ENCODE assay signal across 9 cellular contexts in genomic region chr12:123115409-123116111, GRCh38. TPM values are rescaled to one million over a fixed set of nuclear protein-coding genes. Genes with fewer than 3 reads are reported as not detected.
A peak's percentile ranks its signal among the peaks of the same experiment; 100 is the strongest.
DNase-seq lines count a peak whose midpoint lies in the region; ATAC-seq and TF ChIP-seq lines count a peak whose summit lies in the region.
"Had no signal": no experiment of that assay in that cellular context is flagged by ENCODE, and none has a peak within 500 bp of the region (broad histone marks: within the 10 kb centered on the region; RNA-seq: fewer than 3 reads in every experiment).

No MANE protein-coding gene starts in this region.

- H3K36me3 ChIP-seq in adipocyte (ENCODE audit: control insufficient read depth, insufficient read depth, low read length, severe bottlenecking) (no peaks in the 10 kb centered on the region), suprapubic skin (no peaks in the 10 kb centered on the region), MM.1S (replicated peaks; ENCODE audit: insufficient read depth, low read length) (no peaks in the 10 kb centered on the region)

- H3K4me3 ChIP-seq in adipocyte (ENCODE audit: low read length) (peak overlapping the region; percentile 36), suprapubic skin (no peak overlapping the region), MM.1S (ENCODE audit: low read length) (no peak overlapping the region)

- H3K9ac ChIP-seq in adipocyte (ENCODE audit: low read length) (peak overlapping the region; percentile 37), MM.1S (ENCODE audit: low read length) (no peak overlapping the region)

- peak overlapping the region; percentile 31 for H3K27ac ChIP-seq in suprapubic skin
- H3K27ac ChIP-seq in MM.1S (ENCODE audit: low read length) = no peak overlapping the region

- H4K20me1 ChIP-seq in MM.1S (ENCODE audit: insufficient read depth, low read length) = no peaks in the 10 kb centered on the region

- no peak overlapping the region for H3K4me2 ChIP-seq in MM.1S (ENCODE audit: low read depth, low read length)

- H2AFZ ChIP-seq in MM.1S (ENCODE audit: low read length) = no peak overlapping the region

- WGBS in suprapubic skin = 37% methylated on average over 8 of the region's 8 CpGs

- TF ChIP-seq EP300 in suprapubic skin (IDR thresholded peaks at IDR 0.05) = no peak

- H3K9me2 ChIP-seq in MM.1S (replicated peaks; ENCODE audit: insufficient read depth, low read length) = no peaks in the 10 kb centered on the region

- no peaks in the 10 kb centered on the region for H3K27me3 ChIP-seq in adipocyte (replicated peaks; ENCODE audit: control insufficient read depth, insufficient read depth, low read length)
- H3K27me3 ChIP-seq in suprapubic skin = no peaks in the 10 kb centered on the region
- no peaks in the 10 kb centered on the region for H3K27me3 ChIP-seq in MM.1S (replicated peaks; ENCODE audit: insufficient read depth, low read length)

- H3K9me3 ChIP-seq in adipocyte (ENCODE audit: control insufficient read depth, low read length) = no peaks in the 10 kb centered on the region
- H3K9me3 ChIP-seq in suprapubic skin = no peaks in the 10 kb centered on the region
- H3K9me3 ChIP-seq in MM.1S (replicated peaks; ENCODE audit: insufficient read depth, low read length) = no peaks in the 10 kb centered on the region

- peaks cover 34% of the 10 kb centered on the region for H3K4me1 ChIP-seq in adipocyte (ENCODE audit: control insufficient read depth, insufficient read depth, low read length)
- peaks cover 26% of the 10 kb centered on the region for H3K4me1 ChIP-seq in suprapubic skin
- peaks cover 7% of the 10 kb centered on the region for H3K4me1 ChIP-seq in MM.1S (ENCODE audit: low read length)

- no peaks in the 10 kb centered on the region for H3K79me2 ChIP-seq in MM.1S (ENCODE audit: low read length)

- ATAC-seq in GM21360 (IDR thresholded peaks at IDR 0.05; ENCODE audit: unreplicated experiment) = no peak

- peaks cover 10% of the 10 kb centered on the region for H3F3A ChIP-seq in MM.1S (ENCODE audit: insufficient read depth, low read length)

- DNase-seq in activated CD4-positive, alpha-beta T cell treated with anti-CD3 and anti-CD28 coated beads, Interleukin-2, amount 50 U/mL, for 1 hour = peak; percentile 20
- no peak for DNase-seq in activated CD4-positive, alpha-beta T cell treated with anti-CD3 and anti-CD28 coated beads for 48 hours
- DNase-seq in adipocyte (ENCODE audit: low read depth) = peak; percentile 84
- peak in 35 of 51 donors; percentile 12 to 92 (median 60) for DNase-seq in hypothalamus (lab: John Stamatoyannopoulos, UW)
- no peak for DNase-seq in suprapubic skin (ENCODE audit: low spot score in 2 of 2)
- no peak for DNase-seq in activated CD8-positive, alpha-beta memory T cell treated with anti-CD3 and anti-CD28 coated beads, Interleukin-2, amount 50 U/mL, for 4 hours
- no peak for DNase-seq in MM.1S
- DNase-seq: DND-41 had no signal

- no peak for TF ChIP-seq CTCF in suprapubic skin (IDR thresholded peaks at IDR 0.05)
- no peak for TF ChIP-seq CTCF in MM.1S (IDR thresholded peaks at IDR 0.05; ENCODE audit: low read length)

- no peak for TF ChIP-seq POLR2A in suprapubic skin (IDR thresholded peaks at IDR 0.05)

RNA-seq across cellular contexts. Expression of gene PITPNM2, which starts 35.3 kb away (rescaled TPM):
- 10 to 100 TPM in 1 of 4 donors, 1 to 10 TPM in 3; 5.9 to 11.8 (median 6.9) TPM for total RNA-seq in suprapubic skin

Comparison
In these comparisons a context has a peak if more than half of its experiments do, and no peak if none do; other contexts are left out.
1. DNase-seq: peak in activated CD4-positive, alpha-beta T cell treated with anti-CD3 and anti-CD28 coated beads, Interleukin-2, amount 50 U/mL, for 1 hour (single experiment), adipocyte (single experiment) and hypothalamus (35 of 51); none in activated CD4-positive, alpha-beta T cell treated with anti-CD3 and anti-CD28 coated beads for 48 hours (single experiment), suprapubic skin (0 of 2), activated CD8-positive, alpha-beta memory T cell treated with anti-CD3 and anti-CD28 coated beads, Interleukin-2, amount 50 U/mL, for 4 hours (single experiment) and MM.1S (single experiment).